In genomic region chr14:53850714-53851296, GRCh38 we compare ENCODE assay signal across 13 cellular contexts.
DNase-seq lines count a peak whose midpoint lies in the region; ATAC-seq, FAIRE-seq and TF ChIP-seq lines count a peak whose summit lies in the region.
"Had no signal": no experiment of that assay in that cellular context is flagged by ENCODE, and none has a peak within 500 bp of the region (broad histone marks: within the 10 kb centered on the region; RNA-seq: fewer than 3 reads in every experiment).

No MANE protein-coding gene starts in this region.

- TF ChIP-seq CTCF in A549 (IDR thresholded peaks at IDR 0.05) (no peak), brain microvascular endothelial cell (IDR thresholded peaks at IDR 0.05; ENCODE audit: low read depth, low read length, missing control alignments) (no peak)

- FAIRE-seq in A549 (lab: Jason Lieb, UNC): peak; percentile 54

- H3K4me3 ChIP-seq in A549: peak overlapping the region; percentile 19; the same call in 1 of the 3 replicates
- H3K4me3 ChIP-seq in brain microvascular endothelial cell (ENCODE audit: low read depth, low read length): no peak overlapping the region

- WGBS in A549 (ENCODE audit: missing lambda C conversion rate): 1% methylated on average over 4 of the region's 4 CpGs

- POLR2A ChIA-PET in A549 (lab: Yijun Ruan, JAX): interaction anchor here (0.9 kb wide), 1 partner anchor 103 kb away, joined by 5 read pairs; no protein-coding TSS in a partner anchor

- in situ Hi-C loops in brain microvascular endothelial cell (cut with HindIII; ENCODE audit: low pct_ligation_motif_present, low sequenced_read_pairs): no loop called here

- H3K27ac ChIP-seq in A549 (peak overlapping the region; percentile 80 to 81), brain microvascular endothelial cell (no peak overlapping the region)

- ATAC-seq in A549: peak; percentile 76 to 81
- no peak for ATAC-seq in HG02970 (IDR thresholded peaks at IDR 0.05; ENCODE audit: low FRiP score, unreplicated experiment)
- ATAC-seq: natural killer cell; stimulated activated naive B cell treated with anti-CD40 and anti-IgM and Interleukin-4, amounts not matched to agents 10 μg/mL and 1 μg/mL and 100 μg/mL, for 72 hours had no signal

- no peaks in the 10 kb centered on the region for H3K36me3 ChIP-seq in brain microvascular endothelial cell (replicated peaks)

- H3K27me3 ChIP-seq in brain microvascular endothelial cell (replicated peaks): no peaks in the 10 kb centered on the region

- DNase-seq in A549 (ENCODE audit: low read depth in 1 of 2, low spot score in 1 of 2) (peak; percentile 28 to 75), HPDE6-E6E7 (ENCODE audit: extremely low spot score) (peak; percentile 7), brain microvascular endothelial cell (peak; percentile 18), kidney tubule cell (ENCODE audit: low spot score) (peak; percentile 81), HuH-7 (ENCODE audit: low spot score) (no peak), NCI-H1048 (lab: John Stamatoyannopoulos, UW) (no peak), SHP77 (lab: John Stamatoyannopoulos, UW) (no peak)
- DNase-seq: activated CD4-positive, alpha-beta T cell treated with anti-CD3 and anti-CD28 coated beads, Interleukin-2, amount 50 U/mL, for 48 hours; activated naive CD4-positive, alpha-beta T cell treated with Interleukin-2 at 50 U/mL for 16 hours; natural killer cell; NCI-H524 treated with DMSO at 0.1 percent for 48 hours; stimulated activated naive B cell treated with anti-CD40 and anti-IgM and Interleukin-4, amounts not matched to agents 10 μg/mL and 1 μg/mL and 100 μg/mL, for 72 hours had no signal

- peak overlapping the region; percentile 79 for H3K4me2 ChIP-seq in A549

- no peaks in the 10 kb centered on the region for H3K9me3 ChIP-seq in A549

- peaks cover 73% of the 10 kb centered on the region for H3K4me1 ChIP-seq in A549

- CTCF ChIA-PET in A549 (lab: Yijun Ruan, JAX): interaction anchor here (1.3 kb wide), 1 partner anchor 8 kb away, joined by 3 read pairs; no protein-coding TSS in a partner anchor

- no peak for TF ChIP-seq RAD21 in A549 (conservative IDR thresholded peaks at IDR 0.05 in 1 of 2, IDR thresholded peaks at IDR 0.05 in 1 of 2)

- no peak for TF ChIP-seq EP300 in A549 (IDR thresholded peaks at IDR 0.05)

- TF ChIP-seq POLR2A in A549 (IDR thresholded peaks at IDR 0.05; ENCODE audit: low read length): no peak

TF ChIP-seq in A549, 52 proteins besides CTCF, POLR2A, EP300 and RAD21:
- no peak for TF ChIP-seq FOSL2 (IDR thresholded peaks at IDR 0.05)
- TF ChIP-seq FOSL2 (CRISPR knock-in tag; IDR thresholded peaks at IDR 0.05): peak; percentile 48
- peak; percentile 25; the same call in 1 of the 2 replicates for TF ChIP-seq MAX (IDR thresholded peaks at IDR 0.05)
- TF ChIP-seq EHF (CRISPR knock-in tag; IDR thresholded peaks at IDR 0.05): 0 out of 2 replicates have a peak, but pooled peaks have one; percentile 51
- peak in 1 of 2 experiments; percentile 44; a peak in 2 of 4 replicates for TF ChIP-seq CEBPB (IDR thresholded peaks at IDR 0.05)
- TF ChIP-seq NPAS2 (CRISPR knock-in tag; IDR thresholded peaks at IDR 0.05; ENCODE audit: borderline replicate concordance): no peak
- no peak for TF ChIP-seq RNF2 (IDR thresholded peaks at IDR 0.05; ENCODE audit: borderline replicate concordance, low read depth)
- TF ChIP-seq ZC3H11A (IDR thresholded peaks at IDR 0.05): no peak
- 0 out of 5 replicates have a peak, but pooled peaks of 1 of the 2 experiments have one; percentile 11 for TF ChIP-seq JUN (IDR thresholded peaks at IDR 0.05)
- peak; percentile 96 for TF ChIP-seq MAFK (IDR thresholded peaks at IDR 0.05; ENCODE audit: partially characterized antibody)
- peak; percentile 46; the same call in 1 of the 2 replicates for TF ChIP-seq NFE2L2 (conservative IDR thresholded peaks at IDR 0.05; ENCODE audit: low read length)
- 0 out of 2 replicates have a peak, but pooled peaks have one; percentile 52 for TF ChIP-seq GATA3 (IDR thresholded peaks at IDR 0.05; ENCODE audit: borderline replicate concordance)
- TF ChIP-seq HDAC2 (IDR thresholded peaks at IDR 0.05): no peak
- 0 out of 2 replicates have a peak, but pooled peaks have one; percentile 37 for TF ChIP-seq HOXB5 (CRISPR knock-in tag; IDR thresholded peaks at IDR 0.05)

Comparison
In these comparisons a context has a peak if more than half of its experiments do, and no peak if none do; other contexts are left out.
1. DNase-seq: peak in A549 (2 of 2), HPDE6-E6E7 (single experiment), brain microvascular endothelial cell (single experiment) and kidney tubule cell (single experiment); none in HuH-7 (single experiment), NCI-H1048 (single experiment) and SHP77 (0 of 2).